28 cellular contexts compared by ENCODE assay signal in the genomic region with DNA sequence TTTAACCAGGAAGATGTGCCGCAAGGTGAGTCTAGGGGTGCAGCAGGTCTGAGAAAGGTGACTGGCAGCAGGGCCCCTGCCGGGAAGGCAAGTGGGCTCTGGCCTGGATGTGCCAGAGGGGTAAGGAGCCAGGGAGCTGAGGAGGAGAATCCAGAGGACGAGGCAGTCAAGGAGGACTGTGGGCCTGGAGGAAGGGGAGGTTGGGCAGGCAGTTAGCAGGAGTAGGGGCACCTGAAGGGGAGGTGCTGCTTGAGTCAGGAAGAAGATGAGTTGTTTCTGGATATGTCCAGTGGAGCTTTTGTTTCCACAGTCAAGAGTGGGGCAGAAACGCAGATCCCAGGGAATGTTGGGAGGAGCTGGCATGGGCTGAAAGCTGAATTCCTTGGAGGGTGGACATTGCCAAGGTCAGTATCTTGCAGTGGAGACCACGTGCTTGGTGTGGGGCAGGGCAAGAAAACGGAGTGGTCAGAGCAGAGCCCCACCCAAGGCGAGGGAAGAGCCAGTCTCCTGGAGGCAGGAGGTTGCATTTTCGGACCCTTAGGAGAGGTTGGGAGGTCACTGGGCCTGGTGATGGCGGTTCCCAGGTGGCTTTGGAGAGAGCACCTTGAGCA. TPM values are rescaled to one million over a fixed set of nuclear protein-coding genes. Genes with fewer than 3 reads are reported as not detected.
DNase-seq lines count a peak whose midpoint lies in the region; ATAC-seq and TF ChIP-seq lines count a peak whose summit lies in the region.
"Had no signal": no experiment of that assay in that cellular context is flagged by ENCODE, and none has a peak within 500 bp of the region (broad histone marks: within the 10 kb centered on the region; RNA-seq: fewer than 3 reads in every experiment).

No MANE protein-coding gene starts in this region.

- peaks cover 6% of the 10 kb centered on the region for H3K36me3 Mint-ChIP-seq in endothelial cell (ENCODE audit: low read depth, unreplicated experiment)

- H3K4me1 ChIP-seq in right cardiac atrium (ENCODE audit: control insufficient read depth, insufficient read depth, low read length): peaks cover 3% of the 10 kb centered on the region
- peaks cover 0 to 42% (median 25%) of the 10 kb centered on the region in 12 donors for H3K4me1 ChIP-seq in heart left ventricle
- H3K4me1 ChIP-seq in fibroblast of lung (ENCODE audit: control insufficient read depth, extremely low read depth, insufficient read depth, low read length): peaks cover 25% of the 10 kb centered on the region
- peaks cover 14 to 16% of the 10 kb centered on the region in 2 experiments for H3K4me1 ChIP-seq in trophoblast cell (ENCODE audit: control insufficient read depth in 1 of 2, insufficient read depth in 2 of 2, low read length in 2 of 2)
- peaks cover 19 to 25% of the 10 kb centered on the region in 2 donors for H3K4me1 ChIP-seq in left lung
- H3K4me1 ChIP-seq: body of pancreas had no signal

- peak overlapping the region; percentile 85 for H4K91ac ChIP-seq in trophoblast cell (ENCODE audit: low read depth, low read length)

- no peak overlapping the region for H3K4me2 ChIP-seq in fibroblast of lung (ENCODE audit: extremely low read depth, insufficient read depth, low read length)
- H3K4me2 ChIP-seq in trophoblast cell (ENCODE audit: low read length): no peak overlapping the region

- 73% methylated on average over 9 of the region's 9 CpGs for WGBS in right cardiac atrium
- WGBS in heart left ventricle, 4 donors: 88 to 93% (median 89%) methylated on average over 9 of the region's 9 CpGs
- WGBS in trophoblast cell (ENCODE audit: extremely low coverage, insufficient coverage, insufficient read length): no CpG with 5 or more reads among the region's 9 CpGs

- no peak overlapping the region for H3K4ac ChIP-seq in trophoblast cell (ENCODE audit: low read depth, low read length)

- intact Hi-C loops in right cardiac atrium (cut with DNase I) (loop anchor here in 1 of 4 donors (10.0 kb wide), 1 partner anchor 170 kb away; no protein-coding TSS in a partner anchor), heart left ventricle (cut with DNase I) (loop anchor here in 1 of 10 donors (10.0 kb wide), 1 partner anchor 130 kb away; no protein-coding TSS in a partner anchor), posterior cingulate gyrus (cut with DNase I) (no loop called here), left lung (cut with DNase I) (loop anchor here in 1 of 2 donors (10.0 kb wide), 2 partner anchors 170 to 320 kb away; no protein-coding TSS in a partner anchor)

- peaks cover 6% of the 10 kb centered on the region for H3K79me1 ChIP-seq in trophoblast cell (ENCODE audit: low read length)

- no peak overlapping the region for H4K12ac ChIP-seq in trophoblast cell (ENCODE audit: low read depth, low read length)

- peak overlapping the region; percentile 31 for H4K8ac ChIP-seq in trophoblast cell (ENCODE audit: low read depth, low read length)

- H2BK120ac ChIP-seq in trophoblast cell (ENCODE audit: insufficient read depth, low read length, poor library complexity): no peak overlapping the region

- peak overlapping the region; percentile 33 for H3K14ac ChIP-seq in trophoblast cell (ENCODE audit: low read length)

- TF ChIP-seq POLR2A in heart left ventricle (IDR thresholded peaks at IDR 0.05): no peak

- H3K23ac ChIP-seq in trophoblast cell (ENCODE audit: low read length): no peak overlapping the region

- H3K27me3 ChIP-seq in right cardiac atrium (ENCODE audit: control insufficient read depth, insufficient read depth) (no peaks in the 10 kb centered on the region), heart left ventricle (no peaks in the 10 kb centered on the region), fibroblast of lung (ENCODE audit: control insufficient read depth, insufficient read depth, low read length) (no peaks in the 10 kb centered on the region), trophoblast cell (ENCODE audit: insufficient read depth, low read length) (no peaks in the 10 kb centered on the region), left lung (no peaks in the 10 kb centered on the region)
- H3K27me3 ChIP-seq: body of pancreas, vagina had no signal

- DNase-seq in right cardiac atrium (peak; percentile 35 to 74 (median 58)), heart left ventricle (no peak), fibroblast of lung (ENCODE audit: low read depth in 2 of 2) (no peak), trophoblast cell (no peak), posterior cingulate gyrus (no peak), endothelial cell (ENCODE audit: low spot score) (no peak), left lung (no peak)
- DNase-seq: activated B cell treated with CpG ODN at 0.5 μM for 24 hours; activated CD4-positive, alpha-beta T cell treated with anti-CD3 and anti-CD28 coated beads, Interleukin-2, amount 50 U/mL, for 1 hour; activated naive CD4-positive, alpha-beta T cell; activated naive CD8-positive, alpha-beta T cell treated with anti-CD3 and anti-CD28 coated beads, Interleukin-2, amount 50 U/mL, for 24 hours; activated T-cell treated with anti-CD3 and anti-CD28 coated beads, Interleukin-2, amount 50 U/mL, for 72 hours; body of pancreas; CD8-positive, alpha-beta memory T cell; dorsolateral prefrontal cortex; KBM-7; NCI-H1092 treated with DMSO at 0.1 percent for 48 hours; NCI-H187; NCI-H510A treated with DMSO at 0.1 percent for 48 hours; nucleus accumbens; retina; stimulated activated CD4-positive, alpha-beta T cell treated with anti-CD3 and anti-CD28 coated beads, Interleukin-1b, Interleukin-23, amount 100 ng/mL, for 48 hours; stimulated activated naive CD4-positive, alpha-beta T cell treated with Interleukin-2 at 50 U/mL for 16 hours had no signal

- H3K4me3 Mint-ChIP-seq in endothelial cell (ENCODE audit: unreplicated experiment): no peak overlapping the region
- H3K4me3 Mint-ChIP-seq: activated B cell treated with CpG ODN at 0.5 μM for 24 hours; activated naive CD8-positive, alpha-beta T cell treated with anti-CD3 and anti-CD28 coated beads, Interleukin-2, amount 50 U/mL, for 24 hours; activated T-cell treated with anti-CD3 and anti-CD28 coated beads, Interleukin-2, amount 50 U/mL, for 72 hours; CD8-positive, alpha-beta memory T cell; mesothelial cell of epicardium had no signal

- peak overlapping the region; percentile 28 for H3K18ac ChIP-seq in trophoblast cell (ENCODE audit: low read length)

- H3K9me3 ChIP-seq in right cardiac atrium (ENCODE audit: control insufficient read depth, low read length) (no peaks in the 10 kb centered on the region), heart left ventricle (no peaks in the 10 kb centered on the region), fibroblast of lung (ENCODE audit: control insufficient read depth, insufficient read depth, low read depth, low read length) (no peaks in the 10 kb centered on the region), trophoblast cell (ENCODE audit: insufficient read depth, low read depth, low read length) (no peaks in the 10 kb centered on the region), left lung (no peaks in the 10 kb centered on the region)
- H3K9me3 ChIP-seq: body of pancreas, vagina had no signal

- H2BK12ac ChIP-seq in trophoblast cell (ENCODE audit: low read length): peak overlapping the region; percentile 66

- peaks cover 7% of the 10 kb centered on the region for H3K4me1 Mint-ChIP-seq in endothelial cell (ENCODE audit: unreplicated experiment)
- H3K4me1 Mint-ChIP-seq: activated naive CD8-positive, alpha-beta T cell treated with anti-CD3 and anti-CD28 coated beads, Interleukin-2, amount 50 U/mL, for 24 hours; CD8-positive, alpha-beta memory T cell had no signal

- no peak overlapping the region for H3K27ac ChIP-seq in right cardiac atrium (ENCODE audit: low read length)
- no peak overlapping the region for H3K27ac ChIP-seq in heart left ventricle
- peak overlapping the region; percentile 59 for H3K27ac ChIP-seq in fibroblast of lung (ENCODE audit: insufficient read depth, low read length)
- H3K27ac ChIP-seq in trophoblast cell (ENCODE audit: low read depth, low read length): no peak overlapping the region
- H3K27ac ChIP-seq in left lung: peak overlapping the region in 1 of 2 donors; percentile 45
- H3K27ac ChIP-seq: body of pancreas, dorsolateral prefrontal cortex, vagina had no signal

- H3K4me3 ChIP-seq in right cardiac atrium (ENCODE audit: low read length) (no peak overlapping the region), heart left ventricle (no peak overlapping the region), fibroblast of lung (replicated peaks in 1 of 4; ENCODE audit: control extremely low read depth in 1 of 4, insufficient read depth in 1 of 4, low read depth in 3 of 4, low read length in 4 of 4) (no peak overlapping the region), trophoblast cell (ENCODE audit: low read depth, low read length) (no peak overlapping the region), left lung (no peak overlapping the region)
- H3K4me3 ChIP-seq: body of pancreas, dorsolateral prefrontal cortex, vagina had no signal

- no peak for TF ChIP-seq CTCF in heart left ventricle (IDR thresholded peaks at IDR 0.05)
- no peak for TF ChIP-seq CTCF in fibroblast of lung (conservative IDR thresholded peaks at IDR 0.05 in 1 of 2, IDR thresholded peaks at IDR 0.05 in 1 of 2; ENCODE audit: low read depth in 1 of 2, low read length in 2 of 2)
- TF ChIP-seq CTCF in endothelial cell (IDR thresholded peaks at IDR 0.05; ENCODE audit: unreplicated experiment): no peak
- no peak for TF ChIP-seq CTCF in left lung (IDR thresholded peaks at IDR 0.05)

- no peak overlapping the region for H2BK5ac ChIP-seq in trophoblast cell (ENCODE audit: low read depth, low read length, poor library complexity)

- H3K36me3 ChIP-seq in heart left ventricle: no peaks in the 10 kb centered on the region
- H3K36me3 ChIP-seq in fibroblast of lung (ENCODE audit: control insufficient read depth, insufficient read depth, low read length): peaks cover 1% of the 10 kb centered on the region
- H3K36me3 ChIP-seq in trophoblast cell (ENCODE audit: control insufficient read depth in 1 of 2, insufficient read depth in 2 of 2, low read length in 2 of 2): no peaks in the 10 kb centered on the region
- no peaks in the 10 kb centered on the region for H3K36me3 ChIP-seq in left lung
- H3K36me3 ChIP-seq: vagina had no signal

- H4K20me1 ChIP-seq in fibroblast of lung (ENCODE audit: control insufficient read depth, extremely low read depth, insufficient read depth, low read length): no peaks in the 10 kb centered on the region

- H3K9ac ChIP-seq in fibroblast of lung (ENCODE audit: insufficient read depth, low read length): no peak overlapping the region
- no peak overlapping the region for H3K9ac ChIP-seq in trophoblast cell (ENCODE audit: low read length)

- H3K27me3 Mint-ChIP-seq in endothelial cell (ENCODE audit: unreplicated experiment): no peaks in the 10 kb centered on the region
- H3K27me3 Mint-ChIP-seq: activated B cell treated with CpG ODN at 0.5 μM for 24 hours; activated naive CD8-positive, alpha-beta T cell treated with anti-CD3 and anti-CD28 coated beads, Interleukin-2, amount 50 U/mL, for 24 hours had no signal

- no peaks in the 10 kb centered on the region for H3K9me3 Mint-ChIP-seq in endothelial cell (ENCODE audit: unreplicated experiment)
- H3K9me3 Mint-ChIP-seq: activated B cell treated with CpG ODN at 0.5 μM for 24 hours; activated naive CD8-positive, alpha-beta T cell treated with anti-CD3 and anti-CD28 coated beads, Interleukin-2, amount 50 U/mL, for 24 hours; activated T-cell treated with anti-CD3 and anti-CD28 coated beads, Interleukin-2, amount 50 U/mL, for 72 hours; CD8-positive, alpha-beta memory T cell; mesothelial cell of epicardium had no signal

- H2AK5ac ChIP-seq in trophoblast cell (ENCODE audit: low read length): peak overlapping the region; percentile 44

- H3K79me2 ChIP-seq in fibroblast of lung (ENCODE audit: control insufficient read depth, insufficient read depth, low read length) (no peaks in the 10 kb centered on the region), trophoblast cell (ENCODE audit: control insufficient read depth, insufficient read depth, low read length, poor library complexity) (no peaks in the 10 kb centered on the region)

- H3K27ac Mint-ChIP-seq in endothelial cell (ENCODE audit: unreplicated experiment): no peak overlapping the region
- H3K27ac Mint-ChIP-seq: activated B cell treated with CpG ODN at 0.5 μM for 24 hours; activated naive CD8-positive, alpha-beta T cell treated with anti-CD3 and anti-CD28 coated beads, Interleukin-2, amount 50 U/mL, for 24 hours; activated T-cell treated with anti-CD3 and anti-CD28 coated beads, Interleukin-2, amount 50 U/mL, for 72 hours; CD8-positive, alpha-beta memory T cell; mesothelial cell of epicardium had no signal

- H2AFZ ChIP-seq in fibroblast of lung (ENCODE audit: low read length) (no peak overlapping the region), trophoblast cell (ENCODE audit: insufficient read depth, low read length, poor library complexity) (no peak overlapping the region)

- ATAC-seq in right cardiac atrium (peak; percentile 66 to 68), heart left ventricle (no peak), left lung (no peak)
- ATAC-seq: activated naive CD8-positive, alpha-beta T cell treated with anti-CD3 and anti-CD28 coated beads, Interleukin-2, amount 50 U/mL, for 24 hours; activated T-cell treated with anti-CD3 and anti-CD28 coated beads, Interleukin-2, amount 50 U/mL, for 72 hours; body of pancreas; left lobe of liver had no signal

RNA-seq across cellular contexts. Expression of gene MINDY4, which starts 34.0 kb away (rescaled TPM):
- 1 to 10 TPM; 4.0 to 6.0 (median 5.6) TPM for total RNA-seq in right cardiac atrium
- polyA plus RNA-seq in right cardiac atrium: 2.3 TPM
- 1 to 10 TPM; 2.4 to 6.0 (median 3.1) TPM for total RNA-seq in heart left ventricle
- 1 to 10 TPM; 1.3 to 2.4 TPM for polyA plus RNA-seq in heart left ventricle
- total RNA-seq in fibroblast of lung: 4.1 and 6.1 TPM in 2 replicates
- 3.9 and 6.3 TPM in 2 replicates for polyA plus RNA-seq in fibroblast of lung
- 6.4 and 11.1 TPM in 2 replicates for polyA plus RNA-seq in fibroblast of lung (2012)
- 11.8 and 32.0 TPM in 2 replicates for polyA minus RNA-seq in fibroblast of lung (ENCODE audit: low replicate concordance)
- polyA plus RNA-seq in trophoblast cell (2013): 2.8 and 3.4 TPM in 2 replicates
- total RNA-seq in endothelial cell (ENCODE audit: unreplicated experiment): 4.7 TPM
- 1 to 10 TPM; 8.0 to 9.4 TPM for total RNA-seq in left lung

RNA-seq across cellular contexts. Expression of gene INMT, which starts 53.3 kb away (rescaled TPM):
- total RNA-seq in right cardiac atrium (100 to 1,000 TPM in 3 of 4 donors, 10 to 100 TPM in 1; 87.9 to 180 (median 126) TPM), heart left ventricle (10 to 100 TPM; 11.7 to 88.1 (median 29.6) TPM), fibroblast of lung (17.5 and 75.8 TPM in 2 replicates), endothelial cell (ENCODE audit: unreplicated experiment) (1.4 TPM), left lung (100 to 1,000 TPM; 123 to 164 TPM)
- polyA plus RNA-seq in right cardiac atrium (103 TPM), heart left ventricle (10 to 100 TPM; 15.7 to 27.9 TPM), fibroblast of lung (37.0 and 237 TPM in 2 replicates)
- 26.5 and 169 TPM in 2 replicates for polyA plus RNA-seq in fibroblast of lung (2012)
- 26.1 and 211 TPM in 2 replicates for polyA minus RNA-seq in fibroblast of lung (ENCODE audit: low replicate concordance)
- 0.33 and 0.38 TPM in 2 replicates for polyA plus RNA-seq in trophoblast cell (2013)
- total RNA-seq: M059J, SK-MEL-5 had no signal

Comparison
In these comparisons a context has a peak if more than half of its experiments do, and no peak if none do; other contexts are left out.
1. ATAC-seq: peak in right cardiac atrium (2 of 2); none in heart left ventricle (0 of 4) and left lung (single experiment).
2. DNase-seq: peak in right cardiac atrium (3 of 3); none in heart left ventricle (0 of 5), fibroblast of lung (0 of 2), trophoblast cell (0 of 2), posterior cingulate gyrus (0 of 10), endothelial cell (single experiment) and left lung (0 of 2).